In the genomic region with DNA sequence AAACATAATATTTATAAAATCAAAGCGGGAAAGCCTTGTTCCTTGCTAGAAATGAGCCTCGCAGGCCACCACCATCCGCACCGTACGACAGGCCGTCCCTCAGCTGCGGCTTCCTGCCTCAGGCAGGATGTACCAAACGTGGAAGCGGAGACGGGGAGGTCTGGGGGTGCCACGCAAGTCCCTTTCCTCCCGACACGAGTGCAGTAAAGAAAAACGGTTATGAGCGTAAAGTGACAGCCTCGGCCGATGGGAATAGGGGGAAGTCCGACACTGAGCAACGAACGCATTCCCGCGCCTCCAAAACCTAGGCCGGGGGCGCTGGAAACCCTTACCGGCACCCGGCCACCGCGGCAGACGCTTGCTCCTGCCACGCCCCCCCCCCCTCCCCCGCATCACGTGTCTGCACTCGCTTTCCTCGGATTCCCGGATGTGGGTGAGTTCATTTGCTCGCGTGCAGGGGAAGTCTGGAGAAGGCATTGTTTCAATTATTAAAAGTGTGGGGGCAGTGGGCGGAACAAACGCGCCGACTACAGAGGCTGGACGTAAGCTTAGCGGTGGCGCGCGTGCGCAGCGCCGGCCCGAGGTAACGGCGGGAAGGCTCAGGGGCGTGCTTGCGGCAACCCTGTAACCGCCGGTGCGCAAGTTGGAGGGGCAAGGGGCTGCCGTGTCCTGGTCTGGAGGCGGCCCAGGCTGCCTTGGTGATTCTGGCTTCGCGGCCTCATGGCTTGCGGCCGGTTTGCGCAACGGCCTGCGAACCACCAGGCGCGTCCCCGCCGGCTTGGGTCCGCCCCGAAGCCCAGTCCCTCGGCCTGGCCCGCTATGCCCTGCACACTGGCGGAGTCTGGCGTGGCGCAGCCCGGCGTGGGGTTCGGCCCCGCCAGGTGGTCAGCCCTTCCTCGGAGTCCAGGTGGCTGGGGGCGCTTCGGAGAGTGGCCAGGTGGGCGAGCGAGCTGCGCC, we compare ENCODE assay signal across 1 cellular context.
TF ChIP-seq lines count a peak whose summit lies in the region.

A gene with protein sequence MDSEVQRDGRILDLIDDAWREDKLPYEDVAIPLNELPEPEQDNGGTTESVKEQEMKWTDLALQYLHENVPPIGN (minus strand): TSS at position 366 of the 957 bp plus-strand sequence. CDS start 3,081 bp downstream, outside the sequence.
CEP63 (plus strand) TSS at position 438 of the 957 bp plus-strand sequence. CDS start 9,264 bp downstream, outside the sequence.

TF ChIP-seq in HEK293, 187 proteins besides CTCF, POLR2A, EP300 and RAD21 (continued from another document and continues in another):
- TF ChIP-seq, protein P1, sequence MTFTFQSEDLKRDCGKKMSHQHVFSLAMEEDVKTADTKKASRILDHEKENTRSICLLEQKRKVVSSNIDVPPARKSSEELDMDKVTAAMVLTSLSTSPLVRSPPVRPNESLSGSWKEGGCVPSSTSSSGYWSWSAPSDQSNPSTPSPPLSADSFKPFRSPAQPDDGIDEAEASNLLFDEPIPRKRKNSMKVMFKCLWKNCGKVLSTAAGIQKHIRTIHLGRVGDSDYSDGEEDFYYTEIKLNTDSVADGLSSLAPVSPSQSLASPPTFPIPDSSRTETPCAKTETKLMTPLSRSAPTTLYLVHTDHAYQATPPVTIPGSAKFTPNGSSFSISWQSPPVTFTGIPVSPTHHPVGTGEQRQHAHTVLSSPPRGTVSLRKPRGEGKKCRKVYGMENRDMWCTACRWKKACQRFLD (tag by site-specific recombination; IDR thresholded peaks at IDR 0.05): no peak
- TF ChIP-seq ZNF175 (tag by site-specific recombination; IDR thresholded peaks at IDR 0.05) (no peak), ZFP3 (tag by site-specific recombination; IDR thresholded peaks at IDR 0.05; ENCODE audit: low read depth) (no peak), HOXD13 (CRISPR knock-in tag; IDR thresholded peaks at IDR 0.05; ENCODE audit: borderline replicate concordance) (no peak), ZNF23 (tag by site-specific recombination; IDR thresholded peaks at IDR 0.05; ENCODE audit: borderline replicate concordance) (no peak), ZNF133 (tag by site-specific recombination; IDR thresholded peaks at IDR 0.05) (0 out of 2 replicates have a peak, but pooled peaks have one; percentile 12), ZSCAN30 (tag by site-specific recombination; IDR thresholded peaks at IDR 0.05) (0 out of 2 replicates have a peak, but pooled peaks have one; percentile 21), ZNF529 (tag by site-specific recombination; IDR thresholded peaks at IDR 0.05; ENCODE audit: insufficient replicate concordance) (no peak), ZNF362 (tag by site-specific recombination; IDR thresholded peaks at IDR 0.05) (no peak), ZNF302 (tag by site-specific recombination; IDR thresholded peaks at IDR 0.05; ENCODE audit: low read depth) (no peak), ZBTB48 (tag by site-specific recombination; IDR thresholded peaks at IDR 0.05) (no peak), ZNF600 (tag by site-specific recombination; IDR thresholded peaks at IDR 0.05) (peak; percentile 71), ZNF473 (tag by site-specific recombination; IDR thresholded peaks at IDR 0.05) (no peak), ZNF488 (tag by site-specific recombination; IDR thresholded peaks at IDR 0.05) (no peak), ZNF341 (tag by site-specific recombination; IDR thresholded peaks at IDR 0.05; ENCODE audit: low read depth) (no peak; the same call in 1 of the 2 replicates), YY2 (tag by site-specific recombination; IDR thresholded peaks at IDR 0.05) (no peak), ZNF174 (tag by site-specific recombination; IDR thresholded peaks at IDR 0.05) (no peak), ZBTB1 (tag by site-specific recombination; IDR thresholded peaks at IDR 0.05) (no peak), ZNF585B (tag by site-specific recombination; IDR thresholded peaks at IDR 0.05) (no peak), OSR2 (tag by site-specific recombination; IDR thresholded peaks at IDR 0.05) (peak; percentile 45; the same call in 1 of the 2 replicates), ZNF140 (tag by site-specific recombination; IDR thresholded peaks at IDR 0.05) (no peak), ZNF792 (tag by site-specific recombination; IDR thresholded peaks at IDR 0.05) (no peak), HOXA7 (CRISPR knock-in tag; IDR thresholded peaks at IDR 0.05; ENCODE audit: borderline replicate concordance) (no peak), ZNF677 (tag by site-specific recombination; IDR thresholded peaks at IDR 0.05) (no peak), ZNF660 (tag by site-specific recombination; IDR thresholded peaks at IDR 0.05) (0 out of 2 replicates have a peak, but pooled peaks have one; percentile 9), ZNF121 (tag by site-specific recombination; IDR thresholded peaks at IDR 0.05) (no peak; the same call in 1 of the 2 replicates), GLIS2 (tag by site-specific recombination; IDR thresholded peaks at IDR 0.05) (0 out of 2 replicates have a peak, but pooled peaks have one; percentile 17), ZNF510 (tag by site-specific recombination; IDR thresholded peaks at IDR 0.05; ENCODE audit: insufficient replicate concordance) (no peak), ZNF785 (tag by site-specific recombination; IDR thresholded peaks at IDR 0.05) (0 out of 2 replicates have a peak, but pooled peaks have one; percentile 39), ZNF658 (tag by site-specific recombination; IDR thresholded peaks at IDR 0.05) (no peak), ZNF707 (tag by site-specific recombination; IDR thresholded peaks at IDR 0.05) (no peak), ZNF596 (tag by site-specific recombination; IDR thresholded peaks at IDR 0.05) (no peak), ZNF394 (tag by site-specific recombination; IDR thresholded peaks at IDR 0.05; ENCODE audit: borderline replicate concordance) (peak; percentile 12; the same call in 1 of the 2 replicates), ZNF404 (tag by site-specific recombination; IDR thresholded peaks at IDR 0.05) (no peak), ZNF518A (tag by site-specific recombination; conservative IDR thresholded peaks at IDR 0.05; ENCODE audit: low read depth) (no peak), ZNF747 (tag by site-specific recombination; IDR thresholded peaks at IDR 0.05) (no peak)
- TF ChIP-seq, protein P2, sequence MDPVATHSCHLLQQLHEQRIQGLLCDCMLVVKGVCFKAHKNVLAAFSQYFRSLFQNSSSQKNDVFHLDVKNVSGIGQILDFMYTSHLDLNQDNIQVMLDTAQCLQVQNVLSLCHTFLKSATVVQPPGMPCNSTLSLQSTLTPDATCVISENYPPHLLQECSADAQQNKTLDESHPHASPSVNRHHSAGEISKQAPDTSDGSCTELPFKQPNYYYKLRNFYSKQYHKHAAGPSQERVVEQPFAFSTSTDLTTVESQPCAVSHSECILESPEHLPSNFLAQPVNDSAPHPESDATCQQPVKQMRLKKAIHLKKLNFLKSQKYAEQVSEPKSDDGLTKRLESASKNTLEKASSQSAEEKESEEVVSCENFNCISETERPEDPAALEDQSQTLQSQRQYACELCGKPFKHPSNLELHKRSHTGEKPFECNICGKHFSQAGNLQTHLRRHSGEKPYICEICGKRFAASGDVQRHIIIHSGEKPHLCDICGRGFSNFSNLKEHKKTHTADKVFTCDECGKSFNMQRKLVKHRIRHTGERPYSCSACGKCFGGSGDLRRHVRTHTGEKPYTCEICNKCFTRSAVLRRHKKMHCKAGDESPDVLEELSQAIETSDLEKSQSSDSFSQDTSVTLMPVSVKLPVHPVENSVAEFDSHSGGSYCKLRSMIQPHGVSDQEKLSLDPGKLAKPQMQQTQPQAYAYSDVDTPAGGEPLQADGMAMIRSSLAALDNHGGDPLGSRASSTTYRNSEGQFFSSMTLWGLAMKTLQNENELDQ (tag by site-specific recombination; IDR thresholded peaks at IDR 0.05; ENCODE audit: low read depth): no peak
- TF ChIP-seq, protein P3, sequence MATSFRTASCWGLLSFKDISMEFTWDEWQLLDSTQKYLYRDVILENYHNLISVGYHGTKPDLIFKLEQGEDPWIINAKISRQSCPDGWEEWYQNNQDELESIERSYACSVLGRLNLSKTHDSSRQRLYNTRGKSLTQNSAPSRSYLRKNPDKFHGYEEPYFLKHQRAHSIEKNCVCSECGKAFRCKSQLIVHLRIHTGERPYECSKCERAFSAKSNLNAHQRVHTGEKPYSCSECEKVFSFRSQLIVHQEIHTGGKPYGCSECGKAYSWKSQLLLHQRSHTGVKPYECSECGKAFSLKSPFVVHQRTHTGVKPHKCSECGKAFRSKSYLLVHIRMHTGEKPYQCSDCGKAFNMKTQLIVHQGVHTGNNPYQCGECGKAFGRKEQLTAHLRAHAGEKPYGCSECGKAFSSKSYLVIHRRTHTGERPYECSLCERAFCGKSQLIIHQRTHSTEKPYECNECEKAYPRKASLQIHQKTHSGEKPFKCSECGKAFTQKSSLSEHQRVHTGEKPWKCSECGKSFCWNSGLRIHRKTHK (tag by site-specific recombination; IDR thresholded peaks at IDR 0.05): no peak
- TF ChIP-seq, protein P4, sequence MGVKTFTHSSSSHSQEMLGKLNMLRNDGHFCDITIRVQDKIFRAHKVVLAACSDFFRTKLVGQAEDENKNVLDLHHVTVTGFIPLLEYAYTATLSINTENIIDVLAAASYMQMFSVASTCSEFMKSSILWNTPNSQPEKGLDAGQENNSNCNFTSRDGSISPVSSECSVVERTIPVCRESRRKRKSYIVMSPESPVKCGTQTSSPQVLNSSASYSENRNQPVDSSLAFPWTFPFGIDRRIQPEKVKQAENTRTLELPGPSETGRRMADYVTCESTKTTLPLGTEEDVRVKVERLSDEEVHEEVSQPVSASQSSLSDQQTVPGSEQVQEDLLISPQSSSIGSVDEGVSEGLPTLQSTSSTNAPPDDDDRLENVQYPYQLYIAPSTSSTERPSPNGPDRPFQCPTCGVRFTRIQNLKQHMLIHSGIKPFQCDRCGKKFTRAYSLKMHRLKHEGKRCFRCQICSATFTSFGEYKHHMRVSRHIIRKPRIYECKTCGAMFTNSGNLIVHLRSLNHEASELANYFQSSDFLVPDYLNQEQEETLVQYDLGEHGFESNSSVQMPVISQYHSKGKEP (tag by site-specific recombination; IDR thresholded peaks at IDR 0.05): no peak
- TF ChIP-seq, protein P5, sequence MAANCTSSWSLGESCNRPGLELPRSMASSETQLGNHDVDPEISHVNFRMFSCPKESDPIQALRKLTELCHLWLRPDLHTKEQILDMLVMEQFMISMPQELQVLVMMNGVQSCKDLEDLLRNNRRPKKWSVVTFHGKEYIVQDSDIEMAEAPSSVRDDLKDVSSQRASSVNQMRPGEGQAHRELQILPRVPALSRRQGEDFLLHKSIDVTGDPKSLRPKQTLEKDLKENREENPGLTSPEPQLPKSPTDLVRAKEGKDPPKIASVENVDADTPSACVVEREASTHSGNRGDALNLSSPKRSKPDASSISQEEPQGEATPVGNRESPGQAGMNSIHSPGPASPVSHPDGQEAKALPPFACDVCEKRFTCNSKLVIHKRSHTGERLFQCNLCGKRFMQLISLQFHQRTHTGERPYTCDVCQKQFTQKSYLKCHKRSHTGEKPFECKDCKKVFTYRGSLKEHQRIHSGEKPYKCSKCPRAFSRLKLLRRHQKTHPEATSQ (tag by site-specific recombination; IDR thresholded peaks at IDR 0.05): 0 out of 2 replicates have a peak, but pooled peaks have one; percentile 49
- TF ChIP-seq, protein P6, sequence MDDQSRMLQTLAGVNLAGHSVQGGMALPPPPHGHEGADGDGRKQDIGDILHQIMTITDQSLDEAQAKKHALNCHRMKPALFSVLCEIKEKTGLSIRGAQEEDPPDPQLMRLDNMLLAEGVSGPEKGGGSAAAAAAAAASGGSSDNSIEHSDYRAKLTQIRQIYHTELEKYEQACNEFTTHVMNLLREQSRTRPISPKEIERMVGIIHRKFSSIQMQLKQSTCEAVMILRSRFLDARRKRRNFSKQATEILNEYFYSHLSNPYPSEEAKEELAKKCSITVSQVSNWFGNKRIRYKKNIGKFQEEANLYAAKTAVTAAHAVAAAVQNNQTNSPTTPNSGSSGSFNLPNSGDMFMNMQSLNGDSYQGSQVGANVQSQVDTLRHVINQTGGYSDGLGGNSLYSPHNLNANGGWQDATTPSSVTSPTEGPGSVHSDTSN (CRISPR knock-in tag; IDR thresholded peaks at IDR 0.05): no peak
